ENCODE assay signal across 10 cellular contexts in the genomic region with DNA sequence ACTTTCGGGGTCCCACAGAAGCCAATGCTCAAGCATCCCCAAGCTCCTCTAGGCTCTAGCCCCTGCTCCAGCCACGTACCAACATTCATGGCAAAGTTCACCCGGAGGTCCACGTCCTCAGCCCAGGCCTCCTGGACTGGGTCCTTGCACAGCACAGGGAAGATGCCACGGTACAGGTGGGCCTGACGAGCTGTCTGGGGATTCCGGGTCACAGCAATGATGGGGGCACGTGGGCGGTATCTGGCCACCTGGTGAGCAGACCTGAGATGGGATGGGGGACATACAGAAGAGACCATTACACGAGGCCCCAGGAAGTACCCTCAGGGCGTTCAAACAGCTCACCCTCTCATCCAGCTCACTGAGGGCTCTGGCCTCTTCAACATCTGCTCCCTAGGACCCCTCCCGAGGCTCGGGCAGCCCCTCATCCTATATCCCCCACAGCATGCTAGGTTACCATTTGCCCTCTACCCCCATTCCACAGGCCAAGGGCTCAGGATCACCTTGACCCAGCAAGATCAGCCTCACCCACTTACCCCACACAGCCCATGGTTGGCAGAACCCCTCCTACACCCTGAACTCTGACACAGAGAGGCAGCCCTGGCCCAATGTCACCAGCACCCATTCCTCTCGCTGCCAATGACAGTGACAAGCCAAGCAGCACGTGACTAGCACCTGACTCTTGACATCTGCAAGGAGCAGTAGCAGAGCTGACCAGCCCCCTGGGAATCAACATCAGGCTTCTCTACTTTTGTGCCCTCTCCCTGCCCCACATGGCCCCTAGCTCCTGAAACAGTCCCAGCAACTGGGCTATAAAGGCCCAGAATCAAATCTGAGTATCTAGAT. TPM values are rescaled to one million over a fixed set of nuclear protein-coding genes. Genes with fewer than 3 reads are reported as not detected.
A peak's percentile ranks its signal among the peaks of the same experiment; 100 is the strongest.
DNase-seq lines count a peak whose midpoint lies in the region; ATAC-seq, FAIRE-seq and TF ChIP-seq lines count a peak whose summit lies in the region.
"Had no signal": no experiment of that assay in that cellular context is flagged by ENCODE, and none has a peak within 500 bp of the region (broad histone marks: within the 10 kb centered on the region; RNA-seq: fewer than 3 reads in every experiment).

No MANE protein-coding gene starts in this region.

- intact Hi-C loops in activated T-helper 2 cell treated with anti-CD3 and anti-CD28 coated beads, Interferon-gamma antibody, Interleukin-2, Interleukin-4, amounts not matched to agents 10 μg/mL and 5 μg/mL and 100 μg/mL, durations not matched to agents 14 hours and 24 hours and 36 hours (cut with micrococcal nuclease) = no loop called here

- H3K4me1 ChIP-seq in hepatocyte (ENCODE audit: insufficient read depth) = no peaks in the 10 kb centered on the region

- H3K27ac ChIP-seq in 22Rv1 (peak overlapping the region; percentile 33), hepatocyte (no peak overlapping the region)

- no peaks in the 10 kb centered on the region for H3K9me3 Mint-ChIP-seq in activated T-helper 2 cell treated with anti-CD3 and anti-CD28 coated beads, Interferon-gamma antibody, Interleukin-2, Interleukin-4, amounts not matched to agents 10 μg/mL and 5 μg/mL and 100 μg/mL, durations not matched to agents 14 hours and 24 hours and 36 hours

- H3K4me3 Mint-ChIP-seq in activated T-helper 2 cell treated with anti-CD3 and anti-CD28 coated beads, Interferon-gamma antibody, Interleukin-2, Interleukin-4, amounts not matched to agents 10 μg/mL and 5 μg/mL and 100 μg/mL, durations not matched to agents 14 hours and 24 hours and 36 hours (ENCODE audit: low read depth) = no peak overlapping the region

- H4K20me1 ChIP-seq in hepatocyte (ENCODE audit: insufficient read depth, poor library complexity, severe bottlenecking) = no peaks in the 10 kb centered on the region

- no peaks in the 10 kb centered on the region for H3K36me3 ChIP-seq in hepatocyte (replicated peaks; ENCODE audit: insufficient read depth, low read depth)

- no peak overlapping the region for H3K4me2 ChIP-seq in hepatocyte

- no peak overlapping the region for H3K4me3 ChIP-seq in hepatocyte
- H3K4me3 ChIP-seq: sigmoid colon had no signal

- TF ChIP-seq POLR2A in GM19099 (IDR thresholded peaks at IDR 0.05; ENCODE audit: extremely low read depth, insufficient read length, low read depth) = peak; percentile 10

- no peak for FAIRE-seq in RCC 7860 (lab: Jason Lieb, UNC)

- H3K4me1 Mint-ChIP-seq in activated T-helper 2 cell treated with anti-CD3 and anti-CD28 coated beads, Interferon-gamma antibody, Interleukin-2, Interleukin-4, amounts not matched to agents 10 μg/mL and 5 μg/mL and 100 μg/mL, durations not matched to agents 14 hours and 24 hours and 36 hours (ENCODE audit: low read depth) = peaks cover 15% of the 10 kb centered on the region

- H3K79me2 ChIP-seq in hepatocyte = no peaks in the 10 kb centered on the region

- peak overlapping the region; percentile 7 for H3K27ac Mint-ChIP-seq in activated T-helper 2 cell treated with anti-CD3 and anti-CD28 coated beads, Interferon-gamma antibody, Interleukin-2, Interleukin-4, amounts not matched to agents 10 μg/mL and 5 μg/mL and 100 μg/mL, durations not matched to agents 14 hours and 24 hours and 36 hours

- no peak for DNase-seq in activated T-helper 2 cell treated with anti-CD3 and anti-CD28 coated beads, Interferon-gamma antibody, Interleukin-2, Interleukin-4, amounts not matched to agents 10 μg/mL and 5 μg/mL and 100 μg/mL, durations not matched to agents 14 hours and 24 hours and 36 hours (ENCODE audit: low spot score)
- DNase-seq in mesenteric fat pad (ENCODE audit: low spot score) (peak; percentile 76), NOMO-1 treated with DMSO at 0.1 percent for 48 hours (lab: John Stamatoyannopoulos, UW; ENCODE audit: unreplicated experiment) (no peak), hepatocyte (ENCODE audit: low spot score) (no peak), RCC 7860 (ENCODE audit: low spot score) (no peak)

- H3K9me2 ChIP-seq in hepatocyte (replicated peaks; ENCODE audit: insufficient read depth) = no peaks in the 10 kb centered on the region

- ATAC-seq in HG03432 (IDR thresholded peaks at IDR 0.05; ENCODE audit: unreplicated experiment) = no peak

- H3K27me3 ChIP-seq in hepatocyte = peaks cover 13% of the 10 kb centered on the region

- no peak overlapping the region for H2AFZ ChIP-seq in hepatocyte

- no peaks in the 10 kb centered on the region for H3K9me3 ChIP-seq in hepatocyte (ENCODE audit: low read depth)
- H3K9me3 ChIP-seq: sigmoid colon had no signal

- 94% methylated on average over 15 of the region's 15 CpGs for WGBS in hepatocyte (ENCODE audit: low lambda C conversion rate, missing lambda C conversion rate)

- peaks cover 79% of the 10 kb centered on the region for H3K36me3 Mint-ChIP-seq in activated T-helper 2 cell treated with anti-CD3 and anti-CD28 coated beads, Interferon-gamma antibody, Interleukin-2, Interleukin-4, amounts not matched to agents 10 μg/mL and 5 μg/mL and 100 μg/mL, durations not matched to agents 14 hours and 24 hours and 36 hours (ENCODE audit: low read depth)

- H3K27me3 Mint-ChIP-seq in activated T-helper 2 cell treated with anti-CD3 and anti-CD28 coated beads, Interferon-gamma antibody, Interleukin-2, Interleukin-4, amounts not matched to agents 10 μg/mL and 5 μg/mL and 100 μg/mL, durations not matched to agents 14 hours and 24 hours and 36 hours (ENCODE audit: low read depth) = peaks cover 6% of the 10 kb centered on the region

- TF ChIP-seq CTCF in 22Rv1 (IDR thresholded peaks at IDR 0.05) (no peak), hepatocyte (IDR thresholded peaks at IDR 0.05; ENCODE audit: poor library complexity) (no peak)

RNA-seq across cellular contexts. Expression of a gene that starts 3.0 kb away (rescaled TPM):
- total RNA-seq in activated T-helper 2 cell treated with anti-CD3 and anti-CD28 coated beads, Interferon-gamma antibody, Interleukin-2, Interleukin-4, amounts not matched to agents 10 μg/mL and 5 μg/mL and 100 μg/mL, durations not matched to agents 14 hours and 24 hours and 36 hours = not detected in 2 replicates
- total RNA-seq in mesenteric fat pad (not detected), hepatocyte (2.2 and 4.4 TPM in 2 replicates)
- 4.6 and 7.9 TPM in 2 replicates for polyA plus RNA-seq in hepatocyte
- total RNA-seq: HT1080 had no signal

RNA-seq across cellular contexts. Expression of a gene that starts 30.4 kb away (rescaled TPM):
- 2,347 and 2,391 TPM in 2 replicates for total RNA-seq in activated T-helper 2 cell treated with anti-CD3 and anti-CD28 coated beads, Interferon-gamma antibody, Interleukin-2, Interleukin-4, amounts not matched to agents 10 μg/mL and 5 μg/mL and 100 μg/mL, durations not matched to agents 14 hours and 24 hours and 36 hours
- total RNA-seq in mesenteric fat pad = 414 TPM
- total RNA-seq in hepatocyte = 314 and 332 TPM in 2 replicates
- polyA plus RNA-seq in hepatocyte = 376 and 403 TPM in 2 replicates
